ENCODE assay signal across 1 cellular context in genomic region chr1:21509351-21510112, GRCh38.
TF ChIP-seq lines count a peak whose summit lies in the region.

TSS of gene ALPL (plus strand) at chr1:21509423. CDS start at chr1:21554082, 44,659 bp downstream.

TF ChIP-seq in WTC11, 78 proteins besides CTCF, POLR2A, EP300 and RAD21 (continued from another document):
- TF ChIP-seq AFF4 (CRISPR knock-in tag; IDR thresholded peaks at IDR 0.05; ENCODE audit: borderline replicate concordance) (no peak), ZNF396 (CRISPR knock-in tag; IDR thresholded peaks at IDR 0.05; ENCODE audit: borderline replicate concordance) (no peak), KAT7 (CRISPR knock-in tag; IDR thresholded peaks at IDR 0.05; ENCODE audit: borderline replicate concordance) (peak; percentile 49; the same call in 1 of the 2 replicates), ATF3 (CRISPR knock-in tag; conservative IDR thresholded peaks at IDR 0.05) (no peak), ZNF425 (CRISPR knock-in tag; conservative IDR thresholded peaks at IDR 0.05) (no peak), ZNF671 (CRISPR knock-in tag; IDR thresholded peaks at IDR 0.05) (no peak)
- TF ChIP-seq, protein P1, sequence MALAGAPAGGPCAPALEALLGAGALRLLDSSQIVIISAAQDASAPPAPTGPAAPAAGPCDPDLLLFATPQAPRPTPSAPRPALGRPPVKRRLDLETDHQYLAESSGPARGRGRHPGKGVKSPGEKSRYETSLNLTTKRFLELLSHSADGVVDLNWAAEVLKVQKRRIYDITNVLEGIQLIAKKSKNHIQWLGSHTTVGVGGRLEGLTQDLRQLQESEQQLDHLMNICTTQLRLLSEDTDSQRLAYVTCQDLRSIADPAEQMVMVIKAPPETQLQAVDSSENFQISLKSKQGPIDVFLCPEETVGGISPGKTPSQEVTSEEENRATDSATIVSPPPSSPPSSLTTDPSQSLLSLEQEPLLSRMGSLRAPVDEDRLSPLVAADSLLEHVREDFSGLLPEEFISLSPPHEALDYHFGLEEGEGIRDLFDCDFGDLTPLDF (CRISPR knock-in tag; IDR thresholded peaks at IDR 0.05), result no peak
- TF ChIP-seq, protein P2, sequence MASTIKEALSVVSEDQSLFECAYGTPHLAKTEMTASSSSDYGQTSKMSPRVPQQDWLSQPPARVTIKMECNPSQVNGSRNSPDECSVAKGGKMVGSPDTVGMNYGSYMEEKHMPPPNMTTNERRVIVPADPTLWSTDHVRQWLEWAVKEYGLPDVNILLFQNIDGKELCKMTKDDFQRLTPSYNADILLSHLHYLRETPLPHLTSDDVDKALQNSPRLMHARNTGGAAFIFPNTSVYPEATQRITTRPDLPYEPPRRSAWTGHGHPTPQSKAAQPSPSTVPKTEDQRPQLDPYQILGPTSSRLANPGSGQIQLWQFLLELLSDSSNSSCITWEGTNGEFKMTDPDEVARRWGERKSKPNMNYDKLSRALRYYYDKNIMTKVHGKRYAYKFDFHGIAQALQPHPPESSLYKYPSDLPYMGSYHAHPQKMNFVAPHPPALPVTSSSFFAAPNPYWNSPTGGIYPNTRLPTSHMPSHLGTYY (CRISPR knock-in tag; IDR thresholded peaks at IDR 0.05), result no peak
